Comparison of ENCODE assay signal across 1 cellular context in the genomic region with DNA sequence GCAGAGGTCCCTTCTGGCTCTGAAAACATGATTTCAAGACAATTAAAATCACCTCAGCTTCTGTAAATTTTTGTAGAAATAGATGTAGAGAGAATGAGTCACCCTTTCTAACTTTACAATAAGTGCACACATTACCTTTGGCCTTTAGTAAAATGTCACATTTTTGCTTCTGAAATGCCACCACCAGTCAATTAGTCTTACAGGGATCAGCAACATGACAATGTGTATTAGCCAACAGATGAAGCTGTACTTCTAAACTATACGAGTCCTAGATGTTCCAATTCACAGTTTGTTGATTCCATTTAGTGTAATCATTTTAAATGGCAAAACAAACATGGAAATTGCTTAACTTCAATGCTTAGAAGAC.
TF ChIP-seq lines count a peak whose summit lies in the region.

No MANE protein-coding gene starts in this region.

TF ChIP-seq in A549, 52 proteins besides CTCF, POLR2A, EP300 and RAD21 (continued from another document):
- TF ChIP-seq, protein P1, sequence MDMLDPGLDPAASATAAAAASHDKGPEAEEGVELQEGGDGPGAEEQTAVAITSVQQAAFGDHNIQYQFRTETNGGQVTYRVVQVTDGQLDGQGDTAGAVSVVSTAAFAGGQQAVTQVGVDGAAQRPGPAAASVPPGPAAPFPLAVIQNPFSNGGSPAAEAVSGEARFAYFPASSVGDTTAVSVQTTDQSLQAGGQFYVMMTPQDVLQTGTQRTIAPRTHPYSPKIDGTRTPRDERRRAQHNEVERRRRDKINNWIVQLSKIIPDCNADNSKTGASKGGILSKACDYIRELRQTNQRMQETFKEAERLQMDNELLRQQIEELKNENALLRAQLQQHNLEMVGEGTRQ (IDR thresholded peaks at IDR 0.05) = no peak
- no peak for TF ChIP-seq ZSCAN20 (CRISPR knock-in tag; IDR thresholded peaks at IDR 0.05)
- no peak for TF ChIP-seq BHLHE40 (IDR thresholded peaks at IDR 0.05; ENCODE audit: low read depth, low read length)
- no peak for TF ChIP-seq MAFK (IDR thresholded peaks at IDR 0.05; ENCODE audit: partially characterized antibody)
- TF ChIP-seq, protein P2, sequence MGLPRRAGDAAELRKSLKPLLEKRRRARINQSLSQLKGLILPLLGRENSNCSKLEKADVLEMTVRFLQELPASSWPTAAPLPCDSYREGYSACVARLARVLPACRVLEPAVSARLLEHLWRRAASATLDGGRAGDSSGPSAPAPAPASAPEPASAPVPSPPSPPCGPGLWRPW (IDR thresholded peaks at IDR 0.05) = no peak
- no peak for TF ChIP-seq CBX8 (IDR thresholded peaks at IDR 0.05)
- TF ChIP-seq POLR2AphosphoS2 (conservative IDR thresholded peaks at IDR 0.05; ENCODE audit: low read length) = no peak
- no peak for TF ChIP-seq HOXB13 (CRISPR knock-in tag; IDR thresholded peaks at IDR 0.05; ENCODE audit: low read depth)
- TF ChIP-seq, protein P3, sequence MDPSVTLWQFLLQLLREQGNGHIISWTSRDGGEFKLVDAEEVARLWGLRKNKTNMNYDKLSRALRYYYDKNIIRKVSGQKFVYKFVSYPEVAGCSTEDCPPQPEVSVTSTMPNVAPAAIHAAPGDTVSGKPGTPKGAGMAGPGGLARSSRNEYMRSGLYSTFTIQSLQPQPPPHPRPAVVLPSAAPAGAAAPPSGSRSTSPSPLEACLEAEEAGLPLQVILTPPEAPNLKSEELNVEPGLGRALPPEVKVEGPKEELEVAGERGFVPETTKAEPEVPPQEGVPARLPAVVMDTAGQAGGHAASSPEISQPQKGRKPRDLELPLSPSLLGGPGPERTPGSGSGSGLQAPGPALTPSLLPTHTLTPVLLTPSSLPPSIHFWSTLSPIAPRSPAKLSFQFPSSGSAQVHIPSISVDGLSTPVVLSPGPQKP (IDR thresholded peaks at IDR 0.05; ENCODE audit: low read depth, low read length) = no peak
TF ChIP-seq in A549: peak in this region for 0.
